ENCODE assay signal across 27 cellular contexts in the genomic region with DNA sequence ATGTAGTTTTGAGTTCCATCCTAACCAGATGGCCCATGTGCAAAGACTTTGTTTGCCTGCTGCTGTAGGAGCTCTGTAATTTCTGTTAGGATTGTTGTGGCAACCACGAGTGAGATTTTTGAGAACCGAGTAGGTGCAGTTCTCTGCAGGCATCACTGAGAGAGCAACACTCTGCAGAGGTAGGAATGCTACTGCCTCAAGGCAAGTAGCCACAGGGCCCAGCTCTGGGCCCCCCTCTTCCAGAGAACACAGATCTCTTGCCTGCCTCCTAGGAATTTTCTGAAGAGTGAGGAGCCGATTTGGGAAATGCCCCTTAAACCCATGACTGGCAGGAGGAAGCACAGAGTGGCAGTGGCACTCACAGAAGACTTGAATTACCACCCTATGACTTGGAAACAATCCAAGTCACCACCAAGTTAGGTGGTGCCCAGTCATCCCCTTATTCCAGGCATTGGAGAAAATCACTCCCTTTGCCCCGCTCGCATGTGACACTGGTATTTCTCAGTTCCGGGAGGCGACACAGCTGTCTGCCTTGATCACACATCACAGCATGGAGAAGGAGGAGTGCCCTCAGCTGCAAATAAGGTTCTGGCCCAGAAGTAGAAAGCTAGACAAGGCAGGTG. TPM values are rescaled to one million over a fixed set of nuclear protein-coding genes. Genes with fewer than 3 reads are reported as not detected.
A peak's percentile ranks its signal among the peaks of the same experiment; 100 is the strongest.
DNase-seq lines count a peak whose midpoint lies in the region; ATAC-seq, FAIRE-seq and TF ChIP-seq lines count a peak whose summit lies in the region.
"Had no signal": no experiment of that assay in that cellular context is flagged by ENCODE, and none has a peak within 500 bp of the region (broad histone marks: within the 10 kb centered on the region; RNA-seq: fewer than 3 reads in every experiment).

No MANE protein-coding gene starts in this region.

- H3K9me3 ChIP-seq in heart left ventricle = no peaks in the 10 kb centered on the region
- no peaks in the 10 kb centered on the region for H3K9me3 ChIP-seq in astrocyte (ENCODE audit: insufficient read depth, low read depth, low read length)
- H3K9me3 ChIP-seq in tibial artery = no peaks in the 10 kb centered on the region
- H3K9me3 ChIP-seq in ascending aorta = no peaks in the 10 kb centered on the region
- H3K9me3 ChIP-seq: A549, left lung, Peyer's patch had no signal

- WGBS in heart left ventricle, 4 donors = 49 to 59% (median 51%) methylated on average over 7 of the region's 7 CpGs

- H3K4me3 ChIP-seq in heart left ventricle (no peak overlapping the region), astrocyte (ENCODE audit: insufficient read depth, low read depth, low read length) (no peak overlapping the region), tibial artery (no peak overlapping the region), ascending aorta (no peak overlapping the region)
- H3K4me3 ChIP-seq: A549, left lung, Peyer's patch had no signal

- DNase-seq in heart left ventricle (no peak), Right ventricle myocardium superior (no peak), astrocyte (ENCODE audit: low read depth) (peak; percentile 22), kidney tubule cell (ENCODE audit: low spot score) (peak; percentile 49), tibial artery (peak in 1 of 2 donors; percentile 77), ascending aorta (ENCODE audit: low spot score in 2 of 2) (no peak)
- DNase-seq: activated CD4-positive, alpha-beta T cell treated with anti-CD3 and anti-CD28 coated beads, Interleukin-2, amount 50 U/mL, for 1 hour; dermis blood vessel endothelial cell; GF-D8; head of caudate nucleus; Kasumi-1; left lung; midbrain; NCI-H1048; NCI-H187 treated with DMSO at 0.1 percent for 48 hours; NCI-H446; Peyer's patch; T-helper 2 cell; WERI-Rb-1 had no signal

- no peaks in the 10 kb centered on the region for H3K27me3 Mint-ChIP-seq in astrocyte (ENCODE audit: low read depth, unreplicated experiment)

- H3K27me3 ChIP-seq in heart left ventricle = no peaks in the 10 kb centered on the region
- H3K27me3 ChIP-seq in astrocyte (ENCODE audit: insufficient read depth, low read length) = no peaks in the 10 kb centered on the region
- no peaks in the 10 kb centered on the region for H3K27me3 ChIP-seq in tibial artery
- no peaks in the 10 kb centered on the region for H3K27me3 ChIP-seq in ascending aorta
- H3K27me3 ChIP-seq: left lung, Peyer's patch had no signal

- H2AFZ ChIP-seq in astrocyte (ENCODE audit: low read depth, low read length) = no peak overlapping the region

- H3K27ac ChIP-seq in heart left ventricle (peak overlapping the region in 4 of 12 donors; percentile 5 to 55 (median 23)), astrocyte (ENCODE audit: low read depth, low read length) (no peak overlapping the region), tibial artery (peak overlapping the region; percentile 47 to 63), ascending aorta (peak overlapping the region in 1 of 2 donors; percentile 34)
- H3K27ac ChIP-seq: A549, C4-2B, left lung, Peyer's patch, WERI-Rb-1 had no signal

- H3K36me3 Mint-ChIP-seq in astrocyte (ENCODE audit: low read depth, unreplicated experiment) = peaks cover 7% of the 10 kb centered on the region

- no peak for TF ChIP-seq POLR2A in heart left ventricle (IDR thresholded peaks at IDR 0.05)

- intact Hi-C loops in heart left ventricle (cut with DNase I) = loop anchor here in 3 of 10 donors (5.0 to 10.0 kb wide), 3 partner anchors 127 to 400 kb away; no protein-coding TSS in a partner anchor
- intact Hi-C loops in Right ventricle myocardium superior (cut with DNase I) = no loop called here
- intact Hi-C loops in tibial artery (cut with DNase I; ENCODE audit: low total_unique reads) = loop anchor here (10.0 kb wide), 1 partner anchor 120 kb away; no protein-coding TSS in a partner anchor
- intact Hi-C loops in ascending aorta (cut with DNase I) = no loop called here

- H3K4me3 Mint-ChIP-seq in astrocyte (ENCODE audit: unreplicated experiment) = no peak overlapping the region
- H3K4me3 Mint-ChIP-seq: nephron had no signal

- H3K36me3 ChIP-seq in heart left ventricle = peaks cover 0 to 74% (median 10%) of the 10 kb centered on the region in 9 donors
- no peaks in the 10 kb centered on the region for H3K36me3 ChIP-seq in astrocyte (ENCODE audit: insufficient read depth, low read length)
- H3K36me3 ChIP-seq in tibial artery = peaks cover 6 to 66% (median 40%) of the 10 kb centered on the region in 3 donors
- peaks cover 22 to 46% of the 10 kb centered on the region in 2 donors for H3K36me3 ChIP-seq in ascending aorta
- H3K36me3 ChIP-seq: Peyer's patch had no signal

- no peaks in the 10 kb centered on the region for H4K20me1 ChIP-seq in astrocyte (ENCODE audit: insufficient read depth, low read length)

- TF ChIP-seq CTCF in heart left ventricle (IDR thresholded peaks at IDR 0.05) (no peak), astrocyte (IDR thresholded peaks at IDR 0.05; ENCODE audit: insufficient read depth, low read depth, low read length) (no peak), tibial artery (IDR thresholded peaks at IDR 0.05) (no peak), ascending aorta (IDR thresholded peaks at IDR 0.05) (no peak)

- H3K9me3 Mint-ChIP-seq in astrocyte (ENCODE audit: unreplicated experiment) = no peaks in the 10 kb centered on the region
- H3K9me3 Mint-ChIP-seq: nephron had no signal

- ATAC-seq in heart left ventricle (peak in 3 of 4 donors; percentile 4 to 35 (median 10)), Right ventricle myocardium superior (ENCODE audit: poor library complexity) (no peak), GM21423 (IDR thresholded peaks at IDR 0.05; ENCODE audit: unreplicated experiment) (no peak), GM18519 (IDR thresholded peaks at IDR 0.05; ENCODE audit: low FRiP score, unreplicated experiment) (no peak)
- ATAC-seq: A549, HCT116, left lung, sciatic nerve had no signal

- no peak overlapping the region for H3K4me2 ChIP-seq in astrocyte (ENCODE audit: low read length)
- H3K4me2 ChIP-seq: A549 had no signal

- H3K4me1 Mint-ChIP-seq in astrocyte (ENCODE audit: low read depth, unreplicated experiment) = peaks cover 10% of the 10 kb centered on the region

- no peak overlapping the region for H3K9ac ChIP-seq in astrocyte (ENCODE audit: low read length)

- no peaks in the 10 kb centered on the region for H3K79me2 ChIP-seq in astrocyte (ENCODE audit: insufficient read depth, low read length)

- FAIRE-seq in astrocyte (lab: Jason Lieb, UNC) = no peak
- FAIRE-seq: A549, endothelial cell of umbilical vein had no signal

- H3K4me1 ChIP-seq in heart left ventricle (peaks cover 0 to 57% (median 25%) of the 10 kb centered on the region in 12 donors), astrocyte (ENCODE audit: insufficient read depth, low read length) (no peaks in the 10 kb centered on the region), tibial artery (peaks cover 6 to 57% (median 36%) of the 10 kb centered on the region in 4 donors), ascending aorta (no peaks in the 10 kb centered on the region)
- H3K4me1 ChIP-seq: left lung had no signal

- no peak overlapping the region for H3K27ac Mint-ChIP-seq in astrocyte (ENCODE audit: unreplicated experiment)
- H3K27ac Mint-ChIP-seq: nephron had no signal

RNA-seq across cellular contexts. Expression of a gene that starts 52.5 kb away (rescaled TPM):
- 10 to 100 TPM; 12.1 to 25.0 (median 14.9) TPM for total RNA-seq in heart left ventricle
- 10 to 100 TPM; 15.6 to 22.1 TPM for polyA plus RNA-seq in heart left ventricle
- total RNA-seq in Right ventricle myocardium superior = 16.6 TPM
- 16.5 and 18.8 TPM in 2 replicates for total RNA-seq in astrocyte
- 75.7 TPM for total RNA-seq in ascending aorta

Comparison
In these comparisons a context has a peak if more than half of its experiments do, and no peak if none do; other contexts are left out.
1. ATAC-seq: peak in heart left ventricle (3 of 4); none in Right ventricle myocardium superior (single experiment), GM21423 (single experiment) and GM18519 (single experiment).
2. DNase-seq: peak in astrocyte (single experiment) and kidney tubule cell (single experiment); none in heart left ventricle (0 of 5), Right ventricle myocardium superior (single experiment) and ascending aorta (0 of 2).